In genomic region chr7:101743241-101743994, GRCh38 we compare ENCODE assay signal across 8 cellular contexts.
A peak's percentile ranks its signal among the peaks of the same experiment; 100 is the strongest.
DNase-seq lines count a peak whose midpoint lies in the region; ATAC-seq, FAIRE-seq and TF ChIP-seq lines count a peak whose summit lies in the region.

No MANE protein-coding gene starts in this region.

- peak overlapping the region; percentile 90 to 95 for H3K4me3 Mint-ChIP-seq in CD14-positive monocyte
- H3K4me3 Mint-ChIP-seq in activated T-helper 1 cell treated with anti-CD3 and anti-CD28 coated beads, Interleukin-12 subunit alpha, Interleukin-12 subunit beta, Interleukin-2, Interleukin-4 antibody, amounts not matched to agents 30 ng/mL and 10 ng/mL and 1 ng/mL, durations not matched to agents 14 hours and 24 hours and 36 hours = peak overlapping the region; percentile 77

- H3K36me3 ChIP-seq in ovary (no peaks in the 10 kb centered on the region), tibial nerve (no peaks in the 10 kb centered on the region)

- no peaks in the 10 kb centered on the region for H3K9me3 Mint-ChIP-seq in CD14-positive monocyte
- H3K9me3 Mint-ChIP-seq in activated T-helper 1 cell treated with anti-CD3 and anti-CD28 coated beads, Interleukin-12 subunit alpha, Interleukin-12 subunit beta, Interleukin-2, Interleukin-4 antibody, amounts not matched to agents 30 ng/mL and 10 ng/mL and 1 ng/mL, durations not matched to agents 14 hours and 24 hours and 36 hours = no peaks in the 10 kb centered on the region

- TF ChIP-seq POLR2A in ovary (IDR thresholded peaks at IDR 0.05) (no peak), tibial nerve (IDR thresholded peaks at IDR 0.05) (no peak)

- intact Hi-C loops in CD14-positive monocyte (cut with micrococcal nuclease) (loop anchor here (2.0 to 5.0 kb wide), 4 partner anchors 36 to 71 kb away; no protein-coding TSS in a partner anchor), ovary (cut with DNase I) (loop anchor here in 1 of 4 donors (10.0 kb wide), 1 partner anchor 61 kb away; no protein-coding TSS in a partner anchor)
- intact Hi-C loops in activated T-helper 1 cell treated with anti-CD3 and anti-CD28 coated beads, Interleukin-12 subunit alpha, Interleukin-12 subunit beta, Interleukin-2, Interleukin-4 antibody, amounts not matched to agents 30 ng/mL and 10 ng/mL and 1 ng/mL, durations not matched to agents 14 hours and 24 hours and 36 hours (cut with micrococcal nuclease) = loop anchor here (1.0 kb wide), 3 partner anchors 11 to 72 kb away; no protein-coding TSS in a partner anchor

- FAIRE-seq in HTR-8/SVneo (lab: Jason Lieb, UNC) = no peak
- FAIRE-seq in RCC 7860 (lab: Jason Lieb, UNC) = no peak

- peak; percentile 68 for ATAC-seq in foreskin keratinocyte
- ATAC-seq in HG02763 (IDR thresholded peaks at IDR 0.05; ENCODE audit: unreplicated experiment) = no peak

- H3K4me1 Mint-ChIP-seq in CD14-positive monocyte = peaks cover 60% of the 10 kb centered on the region
- peaks cover 31% of the 10 kb centered on the region for H3K4me1 Mint-ChIP-seq in activated T-helper 1 cell treated with anti-CD3 and anti-CD28 coated beads, Interleukin-12 subunit alpha, Interleukin-12 subunit beta, Interleukin-2, Interleukin-4 antibody, amounts not matched to agents 30 ng/mL and 10 ng/mL and 1 ng/mL, durations not matched to agents 14 hours and 24 hours and 36 hours (ENCODE audit: low read depth)

- H3K27me3 ChIP-seq in foreskin keratinocyte (peaks cover 15% of the 10 kb centered on the region), ovary (no peaks in the 10 kb centered on the region), tibial nerve (peaks cover 0 to 21% of the 10 kb centered on the region in 2 donors)

- H3K9me3 ChIP-seq in ovary = no peaks in the 10 kb centered on the region
- no peaks in the 10 kb centered on the region for H3K9me3 ChIP-seq in tibial nerve

- H3K36me3 Mint-ChIP-seq in CD14-positive monocyte = peaks cover 0 to 3% of the 10 kb centered on the region in 2 donors
- H3K36me3 Mint-ChIP-seq in activated T-helper 1 cell treated with anti-CD3 and anti-CD28 coated beads, Interleukin-12 subunit alpha, Interleukin-12 subunit beta, Interleukin-2, Interleukin-4 antibody, amounts not matched to agents 30 ng/mL and 10 ng/mL and 1 ng/mL, durations not matched to agents 14 hours and 24 hours and 36 hours (ENCODE audit: low read depth) = no peaks in the 10 kb centered on the region

- 0 to 1% (median 1%) methylated on average over 57 to 58 of the region's 60 CpGs for WGBS in ovary, 3 donors
- 0 to 2% methylated on average over 53 to 55 of the region's 60 CpGs for WGBS in tibial nerve, 2 donors

- TF ChIP-seq EP300 in ovary (IDR thresholded peaks at IDR 0.05) (no peak), tibial nerve (IDR thresholded peaks at IDR 0.05) (no peak)

- peak overlapping the region; percentile 44 for H3K4me3 ChIP-seq in ovary
- peak overlapping the region; percentile 22 to 51 (median 38) for H3K4me3 ChIP-seq in tibial nerve

- peak overlapping the region in 6 of 7 donors; percentile 53 to 85 (median 80) for H3K27ac Mint-ChIP-seq in CD14-positive monocyte
- H3K27ac Mint-ChIP-seq in activated T-helper 1 cell treated with anti-CD3 and anti-CD28 coated beads, Interleukin-12 subunit alpha, Interleukin-12 subunit beta, Interleukin-2, Interleukin-4 antibody, amounts not matched to agents 30 ng/mL and 10 ng/mL and 1 ng/mL, durations not matched to agents 14 hours and 24 hours and 36 hours = no peak overlapping the region

- peaks cover 0 to 6% (median 0%) of the 10 kb centered on the region in 3 donors for H3K27me3 Mint-ChIP-seq in CD14-positive monocyte (ENCODE audit: low read depth in 3 of 3)
- H3K27me3 Mint-ChIP-seq in activated T-helper 1 cell treated with anti-CD3 and anti-CD28 coated beads, Interleukin-12 subunit alpha, Interleukin-12 subunit beta, Interleukin-2, Interleukin-4 antibody, amounts not matched to agents 30 ng/mL and 10 ng/mL and 1 ng/mL, durations not matched to agents 14 hours and 24 hours and 36 hours (ENCODE audit: insufficient read depth) = no peaks in the 10 kb centered on the region

- H3K27ac ChIP-seq in foreskin keratinocyte = no peak overlapping the region
- no peak overlapping the region for H3K27ac ChIP-seq in ovary
- H3K27ac ChIP-seq in tibial nerve = no peak overlapping the region

- DNase-seq in CD14-positive monocyte (ENCODE audit: low spot score) = no peak
- peak; percentile 41 for DNase-seq in HTR-8/SVneo (ENCODE audit: insufficient read length, low spot score)
- peak; percentile 10 for DNase-seq in RCC 7860 (ENCODE audit: low spot score)
- DNase-seq in activated T-helper 1 cell treated with anti-CD3 and anti-CD28 coated beads, Interleukin-12 subunit alpha, Interleukin-12 subunit beta, Interleukin-2, Interleukin-4 antibody, amounts not matched to agents 30 ng/mL and 10 ng/mL and 1 ng/mL, durations not matched to agents 14 hours and 24 hours and 36 hours (ENCODE audit: low spot score) = peak; percentile 61
- peak; percentile 23 to 51 for DNase-seq in foreskin keratinocyte
- peak; percentile 44 to 66 (median 56) for DNase-seq in ovary
- peak; percentile 18 to 29 for DNase-seq in tibial nerve (ENCODE audit: low spot score in 2 of 2)

- no peaks in the 10 kb centered on the region for H3K4me1 ChIP-seq in foreskin keratinocyte
- H3K4me1 ChIP-seq in ovary (ENCODE audit: insufficient read depth) = peaks cover 3% of the 10 kb centered on the region
- H3K4me1 ChIP-seq in tibial nerve = peaks cover 0 to 21% (median 7%) of the 10 kb centered on the region in 4 donors

- TF ChIP-seq CTCF in CD14-positive monocyte (IDR thresholded peaks at IDR 0.05) (peak; percentile 75), foreskin keratinocyte (conservative IDR thresholded peaks at IDR 0.05) (peak; percentile 59), ovary (IDR thresholded peaks at IDR 0.05) (peak; percentile 33 to 48 (median 39)), tibial nerve (IDR thresholded peaks at IDR 0.05) (peak; percentile 45 to 71 (median 55))
